ENCODE assay signal across 16 cellular contexts in genomic region chr16:81511371-81511770, GRCh38.
DNase-seq lines count a peak whose midpoint lies in the region; ATAC-seq and TF ChIP-seq lines count a peak whose summit lies in the region.
"Had no signal": no experiment of that assay in that cellular context is flagged by ENCODE, and none has a peak within 500 bp of the region (broad histone marks: within the 10 kb centered on the region; RNA-seq: fewer than 3 reads in every experiment).

No MANE protein-coding gene starts in this region.

- H3K9ac ChIP-seq in smooth muscle cell (ENCODE audit: low read depth) = no peak overlapping the region

- ATAC-seq in GM21576 (IDR thresholded peaks at IDR 0.05; ENCODE audit: unreplicated experiment) = no peak
- no peak for ATAC-seq in activated naive CD4-positive, alpha-beta T cell treated with anti-CD3 and anti-CD28 coated beads, Interleukin-2, amount 50 U/mL, for 72 hours
- ATAC-seq: GM12878, Right ventricle myocardium inferior had no signal

- no peak overlapping the region for H3K4me2 ChIP-seq in smooth muscle cell

- H3F3A ChIP-seq in smooth muscle cell (ENCODE audit: low read depth) = no peaks in the 10 kb centered on the region

- intact Hi-C loops in activated CD4-positive, alpha-beta T cell treated with anti-CD3 and anti-CD28 coated beads, Interleukin-2, amount 10 ng/mL, durations not matched to agents 24 days and 14 days (cut with micrococcal nuclease) = no loop called here

- H4K20me1 ChIP-seq in smooth muscle cell (ENCODE audit: low read depth) = peaks cover 91% of the 10 kb centered on the region

- 69% methylated on average over 5 of the region's 5 CpGs for WGBS in smooth muscle cell (ENCODE audit: low lambda C conversion rate)

- H3K4me3 ChIP-seq in foreskin fibroblast (ENCODE audit: low read depth in 1 of 2, low read length in 2 of 2) = no peak overlapping the region
- no peak overlapping the region for H3K4me3 ChIP-seq in smooth muscle cell
- H3K4me3 ChIP-seq: GM12878, thoracic aorta had no signal

- no peaks in the 10 kb centered on the region for H3K27me3 ChIP-seq in smooth muscle cell (ENCODE audit: low read depth)

- H2AFZ ChIP-seq in smooth muscle cell (ENCODE audit: low read depth) = no peak overlapping the region

- H3K9me3 ChIP-seq in smooth muscle cell (replicated peaks; ENCODE audit: low read depth) = no peaks in the 10 kb centered on the region
- H3K9me3 ChIP-seq: thoracic aorta had no signal

- no peaks in the 10 kb centered on the region for H3K36me3 ChIP-seq in smooth muscle cell (ENCODE audit: low read depth)
- H3K36me3 ChIP-seq: thoracic aorta had no signal

- TF ChIP-seq CTCF in foreskin fibroblast (IDR thresholded peaks at IDR 0.05; ENCODE audit: low read depth, low read length) = no peak
- no peak for TF ChIP-seq CTCF in smooth muscle cell (IDR thresholded peaks at IDR 0.05; ENCODE audit: borderline replicate concordance, insufficient read depth, poor library complexity, severe bottlenecking)

- peaks cover 8% of the 10 kb centered on the region for H3K36me3 Mint-ChIP-seq in activated CD4-positive, alpha-beta T cell treated with anti-CD3 and anti-CD28 coated beads, Interleukin-2, amount 10 ng/mL, durations not matched to agents 24 days and 14 days (ENCODE audit: low read depth)
- H3K36me3 Mint-ChIP-seq in activated naive CD4-positive, alpha-beta T cell treated with anti-CD3 and anti-CD28 coated beads, Interleukin-2, amount 50 U/mL, for 72 hours = peaks cover 0 to 1% of the 10 kb centered on the region in 2 donors

- H3K27ac ChIP-seq in smooth muscle cell (ENCODE audit: low read depth) = peak overlapping the region; percentile 2
- H3K27ac ChIP-seq: 22Rv1, thoracic aorta had no signal

- no peak overlapping the region for H3K4me3 Mint-ChIP-seq in activated CD4-positive, alpha-beta T cell treated with anti-CD3 and anti-CD28 coated beads, Interleukin-2, amount 10 ng/mL, durations not matched to agents 24 days and 14 days
- H3K4me3 Mint-ChIP-seq: activated naive CD8-positive, alpha-beta T cell treated with anti-CD3 and anti-CD28 coated beads, Interleukin-2, amount 10 ng/mL, durations not matched to agents 7 days and 5 days had no signal

- peak overlapping the region; percentile 19 for H3K27ac Mint-ChIP-seq in activated CD4-positive, alpha-beta T cell treated with anti-CD3 and anti-CD28 coated beads, Interleukin-2, amount 10 ng/mL, durations not matched to agents 24 days and 14 days
- no peak overlapping the region for H3K27ac Mint-ChIP-seq in activated naive CD4-positive, alpha-beta T cell treated with anti-CD3 and anti-CD28 coated beads, Interleukin-2, amount 50 U/mL, for 72 hours
- H3K27ac Mint-ChIP-seq: activated naive CD8-positive, alpha-beta T cell treated with anti-CD3 and anti-CD28 coated beads, Interleukin-2, amount 10 ng/mL, durations not matched to agents 7 days and 5 days had no signal

- peaks cover 13% of the 10 kb centered on the region for H3K4me1 ChIP-seq in smooth muscle cell (ENCODE audit: low read depth)

- no peaks in the 10 kb centered on the region for H3K27me3 Mint-ChIP-seq in activated CD4-positive, alpha-beta T cell treated with anti-CD3 and anti-CD28 coated beads, Interleukin-2, amount 10 ng/mL, durations not matched to agents 24 days and 14 days
- H3K27me3 Mint-ChIP-seq: activated naive CD8-positive, alpha-beta T cell treated with anti-CD3 and anti-CD28 coated beads, Interleukin-2, amount 10 ng/mL, durations not matched to agents 7 days and 5 days had no signal

- H3K79me2 ChIP-seq in smooth muscle cell (ENCODE audit: low read depth) = peaks cover 99% of the 10 kb centered on the region

- H3K4me1 Mint-ChIP-seq in activated CD4-positive, alpha-beta T cell treated with anti-CD3 and anti-CD28 coated beads, Interleukin-2, amount 10 ng/mL, durations not matched to agents 24 days and 14 days = peaks cover 9% of the 10 kb centered on the region

- no peaks in the 10 kb centered on the region for H3K9me3 Mint-ChIP-seq in activated CD4-positive, alpha-beta T cell treated with anti-CD3 and anti-CD28 coated beads, Interleukin-2, amount 10 ng/mL, durations not matched to agents 24 days and 14 days
- no peaks in the 10 kb centered on the region for H3K9me3 Mint-ChIP-seq in activated naive CD4-positive, alpha-beta T cell treated with anti-CD3 and anti-CD28 coated beads, Interleukin-2, amount 50 U/mL, for 72 hours
- H3K9me3 Mint-ChIP-seq: activated naive CD8-positive, alpha-beta T cell treated with anti-CD3 and anti-CD28 coated beads, Interleukin-2, amount 10 ng/mL, durations not matched to agents 7 days and 5 days had no signal

- no peak for DNase-seq in activated CD4-positive, alpha-beta T cell treated with anti-CD3 and anti-CD28 coated beads, Interleukin-2, amount 10 ng/mL, durations not matched to agents 24 days and 14 days
- DNase-seq in activated CD4-positive, alpha-beta T cell treated with anti-CD3 and anti-CD28 coated beads for 48 hours = no peak
- peak; percentile 47 for DNase-seq in amniotic epithelial cell (ENCODE audit: low read depth)
- DNase-seq in foreskin fibroblast = peak; percentile 68 to 84
- no peak for DNase-seq in smooth muscle cell (lab: John Stamatoyannopoulos, UW; ENCODE audit: unreplicated experiment)
- DNase-seq in activated naive CD4-positive, alpha-beta T cell treated with anti-CD3 and anti-CD28 coated beads, Interleukin-2, amount 50 U/mL, for 72 hours (ENCODE audit: low spot score in 2 of 2) = no peak
- DNase-seq in NCI-H1092 treated with DMSO at 0.1 percent for 48 hours (lab: John Stamatoyannopoulos, UW) = no peak
- DNase-seq: activated naive CD8-positive, alpha-beta T cell treated with anti-CD3 and anti-CD28 coated beads, Interleukin-2, amount 10 ng/mL, durations not matched to agents 7 days and 5 days; DMS 273 treated with DMSO at 0.1 percent for 48 hours; NCI-H1048; NCI-H446 treated with DMSO at 0.1 percent for 48 hours had no signal

Comparison
In these comparisons a context has a peak if more than half of its experiments do, and no peak if none do; other contexts are left out.
1. DNase-seq: peak in amniotic epithelial cell (single experiment) and foreskin fibroblast (2 of 2); none in activated CD4-positive, alpha-beta T cell treated with anti-CD3 and anti-CD28 coated beads, Interleukin-2, amount 10 ng/mL, durations not matched to agents 24 days and 14 days (single experiment), activated CD4-positive, alpha-beta T cell treated with anti-CD3 and anti-CD28 coated beads for 48 hours (single experiment), smooth muscle cell (single experiment), activated naive CD4-positive, alpha-beta T cell treated with anti-CD3 and anti-CD28 coated beads, Interleukin-2, amount 50 U/mL, for 72 hours (0 of 2) and NCI-H1092 treated with DMSO at 0.1 percent for 48 hours (single experiment).